Comparison of ENCODE assay signal across 30 cellular contexts in genomic region chr4:162912482-162912881, GRCh38.
"Had no signal": no experiment of that assay in that cellular context is flagged by ENCODE, and none has a peak within 500 bp of the region (broad histone marks: within the 10 kb centered on the region; RNA-seq: fewer than 3 reads in every experiment).

No MANE protein-coding gene starts in this region.

- H3K4me1 ChIP-seq: adrenal gland, body of pancreas, esophagus muscularis mucosa, gastroesophageal sphincter, heart right ventricle had no signal

- H3K79me2 ChIP-seq: hepatocyte had no signal

- H3K27ac ChIP-seq: adrenal gland, body of pancreas, esophagus muscularis mucosa, gastroesophageal sphincter, heart right ventricle, hepatocyte had no signal

- H3K36me3 ChIP-seq: adrenal gland, esophagus muscularis mucosa, gastroesophageal sphincter, heart right ventricle had no signal

- H3K9me3 ChIP-seq: adrenal gland, body of pancreas had no signal

- DNase-seq: activated CD4-positive, alpha-beta memory T cell treated with anti-CD3 and anti-CD28 coated beads for 36 hours; activated CD4-positive, alpha-beta T cell treated with anti-CD3 and anti-CD28 coated beads for 36 hours; activated CD4-positive, alpha-beta T cell treated with anti-CD3 and anti-CD28 coated beads, Interleukin-2, amount 10 ng/mL, durations not matched to agents 24 days and 14 days; activated CD4-positive, CD25-positive, alpha-beta regulatory T cell; activated CD4-positive, CD25-positive, alpha-beta regulatory T cell treated with anti-CD3 and anti-CD28 coated beads, Interleukin-2, amount 50 U/mL, for 72 hours; activated CD8-positive, alpha-beta memory T cell treated with anti-CD3 and anti-CD28 coated beads, Interleukin-2, amount 10 ng/mL, durations not matched to agents 7 days and 5 days; activated CD8-positive, alpha-beta memory T cell treated with anti-CD3 and anti-CD28 coated beads, Interleukin-2, amount 50 U/mL, for 4 hours; activated CD8-positive, alpha-beta T cell treated with anti-CD3 and anti-CD28 coated beads, Interleukin-2, amount 10 ng/mL, durations not matched to agents 7 days and 5 days; activated effector memory CD4-positive, alpha-beta T cell treated with anti-CD3 and anti-CD28 coated beads, Interleukin-2, amount 50 U/mL, for 16 hours; activated naive CD4-positive, alpha-beta T cell treated with anti-CD3 and anti-CD28 coated beads for 36 hours; activated naive CD8-positive, alpha-beta T cell treated with anti-CD3 and anti-CD28 coated beads for 36 hours; activated naive CD8-positive, alpha-beta T cell treated with anti-CD3 and anti-CD28 coated beads, Interleukin-2, amount 50 U/mL, for 24 hours; activated T-cell treated with anti-CD3 and anti-CD28 coated beads, Interleukin-2, amount 50 U/mL, for 1 hour; activated T-cell treated with anti-CD3 and anti-CD28 coated beads, Interleukin-2, amount 50 U/mL, for 48 hours; adrenal gland; amygdala; aorta; body of pancreas; caudate nucleus; cortex of kidney; dermis blood vessel endothelial cell; effector CD4-positive, alpha-beta T cell; effector memory CD8-positive, alpha-beta T cell; erythroblast; foreskin melanocyte; heart right ventricle; T1000 had no signal

- ATAC-seq: activated CD4-positive, alpha-beta T cell treated with anti-CD3 and anti-CD28 coated beads for 36 hours; activated CD8-positive, alpha-beta memory T cell treated with anti-CD3 and anti-CD28 coated beads, Interleukin-2, amount 10 ng/mL, durations not matched to agents 7 days and 5 days; activated CD8-positive, alpha-beta T cell treated with anti-CD3 and anti-CD28 coated beads, Interleukin-2, amount 10 ng/mL, durations not matched to agents 7 days and 5 days; activated naive CD8-positive, alpha-beta T cell treated with anti-CD3 and anti-CD28 coated beads, Interleukin-2, amount 50 U/mL, for 24 hours; body of pancreas; effector memory CD8-positive, alpha-beta T cell; gastroesophageal sphincter; heart right ventricle had no signal

- H3K4me3 ChIP-seq: adrenal gland, body of pancreas, esophagus muscularis mucosa, gastroesophageal sphincter, heart right ventricle, hepatocyte had no signal

- H2AFZ ChIP-seq: hepatocyte had no signal

- H3K27me3 ChIP-seq: adrenal gland, body of pancreas, esophagus muscularis mucosa, gastroesophageal sphincter, heart right ventricle, hepatocyte had no signal

- H3K4me2 ChIP-seq: hepatocyte had no signal
